8 cellular contexts compared by ENCODE assay signal in genomic region chr10:30027057-30028005, GRCh38. TPM values are rescaled to one million over a fixed set of nuclear protein-coding genes. Genes with fewer than 3 reads are reported as not detected.
A peak's percentile ranks its signal among the peaks of the same experiment; 100 is the strongest.
DNase-seq lines count a peak whose midpoint lies in the region; ATAC-seq lines count a peak whose summit lies in the region.

No MANE protein-coding gene starts in this region.

- intact Hi-C loops in cardiac septum (cut with DNase I), result no loop called here

- ATAC-seq in GM18508 (IDR thresholded peaks at IDR 0.05; ENCODE audit: insufficient read depth, unreplicated experiment) (peak; percentile 70), HG02759 (IDR thresholded peaks at IDR 0.05; ENCODE audit: unreplicated experiment) (peak; percentile 95)

- DNase-seq in NCI-H69 (lab: John Stamatoyannopoulos, UW), result peak; percentile 67
- DNase-seq in activated T-cell treated with anti-CD3 and anti-CD28 coated beads for 48 hours (ENCODE audit: low read depth), result peak; percentile 80
- peak; percentile 88 for DNase-seq in cardiac septum (ENCODE audit: low spot score)
- DNase-seq in stimulated activated CD4-positive, alpha-beta T cell treated with anti-CD3 and anti-CD28 coated beads, Interleukin-1b, Interleukin-23, amount 100 ng/mL, for 48 hours, result peak; percentile 86
- DNase-seq in C1 segment of cervical spinal cord (lab: John Stamatoyannopoulos, UW), result no peak
- DNase-seq in globus pallidus (ENCODE audit: low spot score), result no peak

RNA-seq across cellular contexts. Expression of gene JCAD, which starts 32.1 kb away (rescaled TPM):
- 19.3 TPM for total RNA-seq in cardiac septum

Comparison
In these comparisons a context has a peak if more than half of its experiments do, and no peak if none do; other contexts are left out.
1. DNase-seq: peak in NCI-H69 (single experiment), activated T-cell treated with anti-CD3 and anti-CD28 coated beads for 48 hours (single experiment), cardiac septum (single experiment) and stimulated activated CD4-positive, alpha-beta T cell treated with anti-CD3 and anti-CD28 coated beads, Interleukin-1b, Interleukin-23, amount 100 ng/mL, for 48 hours (single experiment); none in C1 segment of cervical spinal cord (0 of 14) and globus pallidus (single experiment).